ENCODE assay signal across 8 cellular contexts in the genomic region with DNA sequence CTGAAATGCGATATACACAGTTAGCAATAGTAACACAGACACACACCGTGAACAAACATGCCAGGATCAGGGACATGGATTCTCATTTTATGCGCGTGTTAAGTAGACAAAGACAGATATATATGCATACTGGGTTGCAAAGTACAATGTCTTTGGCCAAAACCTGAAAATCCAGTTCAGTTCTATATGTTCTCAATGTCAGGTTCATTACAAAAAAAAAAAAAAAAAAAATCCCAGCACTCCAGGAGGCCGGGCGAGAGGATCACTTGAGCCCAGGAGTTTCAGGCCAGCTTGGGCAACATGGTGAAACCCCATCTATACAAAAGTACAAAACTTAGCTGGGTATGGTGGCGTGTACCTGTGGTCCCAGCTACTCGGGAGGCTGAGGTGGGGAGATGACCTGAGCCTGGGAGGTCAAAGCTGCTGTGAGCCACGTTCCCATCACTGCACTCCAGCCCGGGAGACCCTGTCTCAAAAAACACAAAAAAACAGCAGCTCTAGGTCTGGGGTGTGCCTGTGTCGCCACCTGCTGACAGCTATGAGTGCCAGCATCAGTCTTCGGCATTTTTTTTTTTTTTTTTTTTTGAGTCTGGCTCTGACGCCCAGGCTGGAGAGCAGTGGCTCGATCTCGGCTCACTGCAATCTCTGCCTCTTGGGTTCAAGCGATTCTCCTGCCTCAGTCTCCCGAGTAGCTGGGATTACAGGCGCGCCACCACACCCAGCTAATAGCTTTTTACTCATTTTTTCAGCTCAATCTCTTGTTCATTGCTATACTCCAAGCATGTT. TPM values are rescaled to one million over a fixed set of nuclear protein-coding genes. Genes with fewer than 3 reads are reported as not detected.
DNase-seq lines count a peak whose midpoint lies in the region; ATAC-seq, FAIRE-seq and TF ChIP-seq lines count a peak whose summit lies in the region.

No MANE protein-coding gene starts in this region.

- H3K27ac ChIP-seq in A549 (peak overlapping the region in 1 of 2 experiments; percentile 20; a peak in 2 of 6 replicates), thoracic aorta (peak overlapping the region; percentile 78 to 81)

- H3K4me1 Mint-ChIP-seq in effector memory CD8-positive, alpha-beta T cell (ENCODE audit: low read depth in 2 of 2), result peaks cover 4% of the 10 kb centered on the region in 2 donors

- peaks cover 18% of the 10 kb centered on the region; the same call in 2 of the 3 replicates for H3K4me1 ChIP-seq in A549
- peaks cover 10 to 29% of the 10 kb centered on the region in 2 donors for H3K4me1 ChIP-seq in thoracic aorta (ENCODE audit: control insufficient read depth in 1 of 2, low read depth in 2 of 2)

- H3K4me3 ChIP-seq in A549 (no peak overlapping the region), thoracic aorta (no peak overlapping the region)

- peak; percentile 61 to 77; a peak in 5 of 6 replicates for ATAC-seq in A549
- ATAC-seq in effector memory CD8-positive, alpha-beta T cell (replicated peaks), result peak; percentile 81
- no peak for ATAC-seq in thoracic aorta (ENCODE audit: insufficient number of reproducible peaks, low FRiP score, low read depth)
- no peak for ATAC-seq in GM21447 (IDR thresholded peaks at IDR 0.05; ENCODE audit: unreplicated experiment)

- no peak for TF ChIP-seq EP300 in A549 (IDR thresholded peaks at IDR 0.05)

- peak overlapping the region in 1 of 2 donors; percentile 41 for H3K27ac Mint-ChIP-seq in effector memory CD8-positive, alpha-beta T cell

- TF ChIP-seq POLR2A in A549 (IDR thresholded peaks at IDR 0.05; ENCODE audit: low read length), result no peak

- no peak overlapping the region for H3K4me2 ChIP-seq in A549

- H3K27me3 ChIP-seq in thoracic aorta (replicated peaks; ENCODE audit: insufficient read depth), result no peaks in the 10 kb centered on the region

- DNase-seq in A549 (ENCODE audit: low read depth in 1 of 2, low spot score in 1 of 2), result peak in 1 of 2 experiments; percentile 77
- DNase-seq in GM13976 (ENCODE audit: low spot score), result peak; percentile 79
- DNase-seq in NCI-H345 (lab: John Stamatoyannopoulos, UW), result peak; percentile 59
- peak; percentile 39 to 49 for DNase-seq in activated CD4-positive, alpha-beta T cell treated with anti-CD3 and anti-CD28 coated beads for 4 hours
- peak; percentile 25 to 39 (median 30) for DNase-seq in effector memory CD8-positive, alpha-beta T cell
- DNase-seq in midbrain (lab: John Stamatoyannopoulos, UW), result peak; percentile 35
- no peak for DNase-seq in thoracic aorta (ENCODE audit: low spot score)

- no peaks in the 10 kb centered on the region for H3K9me3 Mint-ChIP-seq in effector memory CD8-positive, alpha-beta T cell

- in situ Hi-C loops in GM13976 (cut with MboI; ENCODE audit: low sequenced_read_pairs, unreplicated experiment), result loop anchor here (10.0 kb wide), 1 partner anchor 76 kb away; no protein-coding TSS in a partner anchor

- peak; percentile 96 for TF ChIP-seq CTCF in A549 (IDR thresholded peaks at IDR 0.05)
- TF ChIP-seq CTCF in GM13976 (IDR thresholded peaks at IDR 0.05; ENCODE audit: borderline replicate concordance, control extremely low read depth, extremely low read depth, insufficient read depth, missing control alignments), result peak; percentile 61
- TF ChIP-seq CTCF in thoracic aorta (IDR thresholded peaks at IDR 0.05), result peak; percentile 73

- POLR2A ChIA-PET in A549 (lab: Yijun Ruan, JAX), result interaction anchor here (0.8 to 4.4 kb wide), 8 partner anchors 10 to 87 kb away, joined by 3 to 51 read pairs (median 6); a partner anchor contains a TSS

- H3K4me3 Mint-ChIP-seq in effector memory CD8-positive, alpha-beta T cell, result no peak overlapping the region

- H3K9me3 ChIP-seq in A549 (no peaks in the 10 kb centered on the region), thoracic aorta (no peaks in the 10 kb centered on the region)

- peaks cover 45% of the 10 kb centered on the region for H3K36me3 Mint-ChIP-seq in effector memory CD8-positive, alpha-beta T cell (ENCODE audit: insufficient read depth)

- CTCF ChIA-PET in A549 (lab: Yijun Ruan, JAX), result interaction anchor here (0.6 to 44.5 kb wide), 72 partner anchors 10 to 891 kb away, joined by 3 to 1222 read pairs (median 5); a partner anchor contains a TSS

- peaks cover 31% of the 10 kb centered on the region for H3K36me3 ChIP-seq in thoracic aorta

- TF ChIP-seq RAD21 in A549 (conservative IDR thresholded peaks at IDR 0.05 in 1 of 2, IDR thresholded peaks at IDR 0.05 in 1 of 2), result peak; percentile 95

- 26% methylated on average over 19 of the region's 19 CpGs for WGBS in A549 (ENCODE audit: missing lambda C conversion rate)

- no peak for FAIRE-seq in A549 (lab: Jason Lieb, UNC)

- H3K27me3 Mint-ChIP-seq in effector memory CD8-positive, alpha-beta T cell, result no peaks in the 10 kb centered on the region

TF ChIP-seq in A549, 52 proteins besides CTCF, POLR2A, EP300 and RAD21:
- TF ChIP-seq HEYL (CRISPR knock-in tag; IDR thresholded peaks at IDR 0.05), result no peak
- no peak for TF ChIP-seq POLR2AphosphoS2 (conservative IDR thresholded peaks at IDR 0.05; ENCODE audit: low read length)
- TF ChIP-seq, protein P1, sequence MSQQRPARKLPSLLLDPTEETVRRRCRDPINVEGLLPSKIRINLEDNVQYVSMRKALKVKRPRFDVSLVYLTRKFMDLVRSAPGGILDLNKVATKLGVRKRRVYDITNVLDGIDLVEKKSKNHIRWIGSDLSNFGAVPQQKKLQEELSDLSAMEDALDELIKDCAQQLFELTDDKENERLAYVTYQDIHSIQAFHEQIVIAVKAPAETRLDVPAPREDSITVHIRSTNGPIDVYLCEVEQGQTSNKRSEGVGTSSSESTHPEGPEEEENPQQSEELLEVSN (IDR thresholded peaks at IDR 0.05; ENCODE audit: borderline replicate concordance, low read depth), result no peak
- peak in 1 of 2 experiments; percentile 2; a peak in 1 of 5 replicates for TF ChIP-seq JUN (IDR thresholded peaks at IDR 0.05)
- TF ChIP-seq MYC (IDR thresholded peaks at IDR 0.05; ENCODE audit: borderline replicate concordance, low read length), result no peak
- TF ChIP-seq ZSCAN20 (CRISPR knock-in tag; IDR thresholded peaks at IDR 0.05), result no peak
- peak; percentile 96 for TF ChIP-seq SMC3 (IDR thresholded peaks at IDR 0.05)
TF ChIP-seq in A549: peak in this region for 2.

RNA-seq across cellular contexts. Expression of a gene that starts 10.3 kb away (rescaled TPM):
- polyA plus RNA-seq in A549 (2011; rRNA removed) (117 and 150 TPM in 2 replicates), A549 (2017; fragmentation: RNase III; extraction: RNeasy Plus Mini Kit Qiagen cat#74134 plus additional on column Dnase treatment) (318 to 329 TPM (median 325 TPM) in 3 replicates)
- 412 and 456 TPM in 2 replicates for polyA plus RNA-seq in A549 (2012; cell fraction: cytosol; rRNA removed)
- 284 and 292 TPM in 2 replicates for polyA plus RNA-seq in A549 (2012; cell fraction: nucleus; rRNA removed)
- polyA minus RNA-seq in A549 (2011; rRNA and poly(A)+ RNA removed), result 90.7 TPM in 2 replicates
- total RNA-seq in thoracic aorta, result 10 to 100 TPM; 76.5 to 93.8 TPM

RNA-seq across cellular contexts. Expression of a gene that starts 20.4 kb away (rescaled TPM):
- 48.5 and 51.9 TPM in 2 replicates for polyA plus RNA-seq in A549 (2011; rRNA removed)
- polyA plus RNA-seq in A549 (2012; cell fraction: cytosol; rRNA removed), result 17.2 and 22.8 TPM in 2 replicates
- 31.2 and 34.0 TPM in 2 replicates for polyA plus RNA-seq in A549 (2012; cell fraction: nucleus; rRNA removed)
- 33.2 to 33.7 TPM (median 33.3 TPM) in 3 replicates for polyA plus RNA-seq in A549 (2017; fragmentation: RNase III; extraction: RNeasy Plus Mini Kit Qiagen cat#74134 plus additional on column Dnase treatment)
- polyA minus RNA-seq in A549 (2011; rRNA and poly(A)+ RNA removed), result 67.2 and 74.8 TPM in 2 replicates
- total RNA-seq in thoracic aorta, result 10 to 100 TPM; 42.9 to 51.1 TPM

RNA-seq across cellular contexts. Expression of a gene that starts 52.0 kb away (rescaled TPM):
- polyA plus RNA-seq in A549 (2011; rRNA removed), result 302 and 306 TPM in 2 replicates
- polyA plus RNA-seq in A549 (2012; cell fraction: cytosol; rRNA removed), result 195 and 237 TPM in 2 replicates
- polyA plus RNA-seq in A549 (2012; cell fraction: nucleus; rRNA removed), result 457 and 532 TPM in 2 replicates
- polyA plus RNA-seq in A549 (2017; fragmentation: RNase III; extraction: RNeasy Plus Mini Kit Qiagen cat#74134 plus additional on column Dnase treatment), result 184 to 200 TPM (median 189 TPM) in 3 replicates
- 366 and 376 TPM in 2 replicates for polyA minus RNA-seq in A549 (2011; rRNA and poly(A)+ RNA removed)
- total RNA-seq in thoracic aorta, result 10 to 100 TPM; 48.7 to 66.2 TPM

Comparison
In these comparisons a context has a peak if more than half of its experiments do, and no peak if none do; other contexts are left out.
1. ATAC-seq: peak in A549 (2 of 2) and effector memory CD8-positive, alpha-beta T cell (single experiment); none in thoracic aorta (single experiment) and GM21447 (single experiment).
2. Peak in every context shown above with its lines, with median percentiles within 50 percentile points of each other: CTCF ChIP-seq.